1 cellular context compared by ENCODE assay signal in the genomic region with DNA sequence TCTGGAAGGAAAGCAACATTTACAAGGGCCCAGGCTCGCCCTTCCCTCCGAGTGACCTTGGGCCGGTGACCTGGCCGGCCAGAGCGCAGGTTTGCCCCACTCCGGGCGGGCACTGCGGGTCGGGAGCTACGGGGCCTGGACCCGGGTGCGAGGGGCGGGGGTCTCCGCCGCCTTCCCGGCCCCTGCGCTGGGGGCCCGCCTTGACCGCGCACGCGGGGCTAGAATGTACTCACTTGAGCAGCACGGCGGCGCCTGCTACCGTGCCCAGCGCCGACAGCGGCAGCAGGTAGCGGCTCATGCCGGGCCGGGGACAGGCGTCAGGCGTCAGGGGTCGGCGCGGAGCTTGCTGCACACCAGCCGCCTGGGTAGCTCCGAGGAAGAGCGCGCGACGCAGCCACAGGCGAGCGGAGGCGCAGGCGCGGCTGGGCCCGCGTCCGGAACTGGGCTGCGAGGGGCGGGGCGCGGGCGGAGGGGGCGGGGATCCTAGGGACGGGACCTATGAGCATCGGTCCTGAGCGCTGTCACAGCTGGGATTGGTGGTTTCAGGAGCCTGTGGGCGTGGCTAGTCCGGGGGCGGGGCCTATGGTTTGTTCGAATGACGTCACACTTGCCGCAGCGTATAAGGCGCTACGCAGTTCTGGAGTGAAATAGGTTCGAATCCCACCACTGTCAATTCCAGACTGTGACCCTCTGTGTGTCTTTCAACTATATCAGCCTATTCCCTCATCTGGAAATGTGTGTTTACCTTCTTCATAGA.
TF ChIP-seq lines count a peak whose summit lies in the region.

A gene with protein sequence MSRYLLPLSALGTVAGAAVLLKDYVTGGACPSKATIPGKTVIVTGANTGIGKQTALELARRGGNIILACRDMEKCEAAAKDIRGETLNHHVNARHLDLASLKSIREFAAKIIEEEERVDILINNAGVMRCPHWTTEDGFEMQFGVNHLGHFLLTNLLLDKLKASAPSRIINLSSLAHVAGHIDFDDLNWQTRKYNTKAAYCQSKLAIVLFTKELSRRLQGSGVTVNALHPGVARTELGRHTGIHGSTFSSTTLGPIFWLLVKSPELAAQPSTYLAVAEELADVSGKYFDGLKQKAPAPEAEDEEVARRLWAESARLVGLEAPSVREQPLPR (minus strand): TSS at position 414 of the 757 bp plus-strand sequence. CDS start 116 bp downstream, at position 298.

TF ChIP-seq in H1, 55 proteins besides CTCF, POLR2A, EP300 and RAD21 (continued from another document):
- TF ChIP-seq POU5F1 (IDR thresholded peaks at IDR 0.05; ENCODE audit: low read depth, low read length): no peak
- TF ChIP-seq RNF2 (IDR thresholded peaks at IDR 0.05; ENCODE audit: borderline replicate concordance, low read depth, low read length, missing control alignments, poor library complexity, severe bottlenecking): no peak
- TF ChIP-seq EGR1 (IDR thresholded peaks at IDR 0.05; ENCODE audit: borderline replicate concordance, low read depth, low read length): no peak
